In genomic region chr12:124565071-124565491, GRCh38 we compare ENCODE assay signal across 8 cellular contexts. TPM values are rescaled to one million over a fixed set of nuclear protein-coding genes. Genes with fewer than 3 reads are reported as not detected.
DNase-seq lines count a peak whose midpoint lies in the region; TF ChIP-seq lines count a peak whose summit lies in the region.

No MANE protein-coding gene starts in this region.

- in situ Hi-C loops in astrocyte of the cerebellum (cut with HindIII; ENCODE audit: low sequenced_read_pairs), result no loop called here

- no peak for TF ChIP-seq POLR2A in vagina (IDR thresholded peaks at IDR 0.05)

- H3K36me3 ChIP-seq in vagina, result no peaks in the 10 kb centered on the region

- H3K27me3 ChIP-seq in vagina, result no peaks in the 10 kb centered on the region

- H3K4me3 ChIP-seq in astrocyte of the cerebellum (ENCODE audit: low read depth, low read length), result peak overlapping the region; percentile 90
- H3K4me3 ChIP-seq in vagina, result peak overlapping the region; percentile 98 to 99

- H3K4me1 ChIP-seq in vagina, result peaks cover 80% of the 10 kb centered on the region

- no peaks in the 10 kb centered on the region for H3K9me3 ChIP-seq in vagina

- POLR2A ChIA-PET in HEK293T (lab: Yijun Ruan, JAX), result no interaction called here

- peak overlapping the region; percentile 98 for H3K27ac ChIP-seq in vagina

- intact Hi-C loops in vagina (cut with DNase I), result loop anchor here (5.0 kb wide), 2 partner anchors 48 to 202 kb away; no protein-coding TSS in a partner anchor

- DNase-seq in stimulated activated CD4-positive, alpha-beta T cell treated with anti-CD3 and anti-CD28 coated beads, Interleukin-15, amount 100 ng/mL, for 24 hours, result peak; percentile 45
- DNase-seq in stimulated activated CD4-positive, alpha-beta T cell treated with anti-CD3 and anti-CD28 coated beads, Interleukin-2, amount 100 ng/mL, for 24 hours, result no peak
- DNase-seq in astrocyte of the cerebellum (ENCODE audit: low read depth), result no peak
- DNase-seq in medulla oblongata (ENCODE audit: extremely low spot score), result peak; percentile 55
- no peak for DNase-seq in vagina (ENCODE audit: extremely low spot score in 2 of 2)
- no peak for DNase-seq in foreskin melanocyte
- DNase-seq in HEK293T (ENCODE audit: extremely low spot score), result no peak
- DNase-seq in stimulated activated CD8-positive, alpha-beta memory T cell treated with anti-CD3 and anti-CD28 coated beads, Interleukin-4, amount 100 ng/mL, for 48 hours, result no peak

- CTCF ChIA-PET in HEK293T (lab: Yijun Ruan, JAX), result no interaction called here

- TF ChIP-seq CTCF in astrocyte of the cerebellum (IDR thresholded peaks at IDR 0.05; ENCODE audit: low read depth, low read length, missing control alignments), result no peak
- TF ChIP-seq CTCF in vagina (IDR thresholded peaks at IDR 0.05), result no peak

TF ChIP-seq in HEK293T, 16 proteins besides CTCF, POLR2A, EP300 and RAD21:
- TF ChIP-seq TARDBP (IDR thresholded peaks at IDR 0.05), result no peak
- TF ChIP-seq ELF4 (IDR thresholded peaks at IDR 0.05), result no peak
- TF ChIP-seq LEF1 (IDR thresholded peaks at IDR 0.05; ENCODE audit: borderline replicate concordance), result no peak
- TF ChIP-seq L3MBTL2 (conservative IDR thresholded peaks at IDR 0.05), result no peak
- TF ChIP-seq CTBP1 (IDR thresholded peaks at IDR 0.05; ENCODE audit: borderline replicate concordance), result no peak
- no peak for TF ChIP-seq PKNOX1 (IDR thresholded peaks at IDR 0.05)
- no peak for TF ChIP-seq SP1 (IDR thresholded peaks at IDR 0.05)
TF ChIP-seq in HEK293T: peak in this region for 0.

RNA-seq across cellular contexts. Expression of gene NCOR2, which starts 2.3 kb away (rescaled TPM):
- total RNA-seq in vagina, result 120 TPM

Comparison
In these comparisons a context has a peak if more than half of its experiments do, and no peak if none do; other contexts are left out.
1. DNase-seq: peak in stimulated activated CD4-positive, alpha-beta T cell treated with anti-CD3 and anti-CD28 coated beads, Interleukin-15, amount 100 ng/mL, for 24 hours (single experiment) and medulla oblongata (single experiment); none in stimulated activated CD4-positive, alpha-beta T cell treated with anti-CD3 and anti-CD28 coated beads, Interleukin-2, amount 100 ng/mL, for 24 hours (0 of 2), astrocyte of the cerebellum (single experiment), vagina (0 of 2), foreskin melanocyte (single experiment), HEK293T (single experiment) and stimulated activated CD8-positive, alpha-beta memory T cell treated with anti-CD3 and anti-CD28 coated beads, Interleukin-4, amount 100 ng/mL, for 48 hours (single experiment).